9 cellular contexts compared by ENCODE assay signal in the genomic region with DNA sequence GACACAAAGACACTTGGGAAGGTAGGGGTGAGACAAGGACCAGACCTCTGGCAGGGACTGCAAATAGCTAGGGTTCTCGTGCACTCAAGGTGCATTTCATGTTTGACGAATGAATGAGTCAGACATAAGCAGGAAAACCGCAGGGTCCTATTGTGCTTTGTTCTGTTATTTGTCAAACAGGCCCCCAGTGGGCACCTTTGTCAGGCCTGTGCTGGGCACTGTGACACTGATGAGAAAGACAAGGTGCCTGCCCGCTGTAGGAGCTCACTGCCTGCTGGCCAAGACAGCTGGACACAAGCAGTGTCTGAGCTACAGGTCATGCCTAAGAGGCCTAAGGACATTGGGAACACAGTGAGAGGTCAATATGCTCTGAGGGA. TPM values are rescaled to one million over a fixed set of nuclear protein-coding genes. Genes with fewer than 3 reads are reported as not detected.
DNase-seq lines count a peak whose midpoint lies in the region; ATAC-seq and TF ChIP-seq lines count a peak whose summit lies in the region.
"Had no signal": no experiment of that assay in that cellular context is flagged by ENCODE, and none has a peak within 500 bp of the region (broad histone marks: within the 10 kb centered on the region; RNA-seq: fewer than 3 reads in every experiment).

No MANE protein-coding gene starts in this region.

- POLR2A ChIA-PET in OCI-LY7 (lab: Charles Lee), result no interaction called here

- H3K4me1 Mint-ChIP-seq in activated naive CD4-positive, alpha-beta T cell treated with anti-CD3 and anti-CD28 coated beads, Interleukin-2, amount 10 ng/mL, durations not matched to agents 7 days and 5 days, result peaks cover 40% of the 10 kb centered on the region
- H3K4me1 Mint-ChIP-seq in stimulated activated effector memory CD8-positive, alpha-beta T cell treated with anti-CD3 and anti-CD28 coated beads, Interleukin-12 subunit alpha, Interleukin-12 subunit beta, amount 100 ng/mL, for 72 hours, result peaks cover 25% of the 10 kb centered on the region
- H3K4me1 Mint-ChIP-seq in stimulated activated naive B cell treated with anti-CD40 and anti-IgM and Interleukin-4, amounts not matched to agents 10 μg/mL and 1 μg/mL and 100 μg/mL, for 72 hours, result peaks cover 0 to 11% of the 10 kb centered on the region in 2 donors

- no peaks in the 10 kb centered on the region for H3K9me2 ChIP-seq in OCI-LY7 (ENCODE audit: insufficient read depth, low read length)

- DNase-seq in activated gamma-delta T cell treated with Interleukin-2 at 50 U/mL for 16 hours, result peak; percentile 32
- DNase-seq in activated gamma-delta T cell (lab: John Stamatoyannopoulos, UW), result no peak
- no peak for DNase-seq in OCI-LY7 (ENCODE audit: low spot score)
- DNase-seq in activated naive CD4-positive, alpha-beta T cell treated with anti-CD3 and anti-CD28 coated beads, Interleukin-2, amount 10 ng/mL, durations not matched to agents 7 days and 5 days, result peak; percentile 41
- no peak for DNase-seq in stimulated activated effector memory CD8-positive, alpha-beta T cell treated with anti-CD3 and anti-CD28 coated beads, Interleukin-12 subunit alpha, Interleukin-12 subunit beta, amount 100 ng/mL, for 72 hours (ENCODE audit: low spot score in 2 of 2)
- DNase-seq in stimulated activated naive B cell treated with anti-CD40 and anti-IgM and Interleukin-4, amounts not matched to agents 10 μg/mL and 1 μg/mL and 100 μg/mL, for 72 hours, result no peak
- no peak for DNase-seq in epidermal melanocyte (ENCODE audit: insufficient read length, low spot score)
- DNase-seq in NCI-H774 (lab: John Stamatoyannopoulos, UW), result no peak
- DNase-seq: SHP77 treated with DMSO at 0.1 percent for 48 hours had no signal

- TF ChIP-seq CTCF in OCI-LY7 (conservative IDR thresholded peaks at IDR 0.05; ENCODE audit: low read length), result 0 out of 2 replicates have a peak, but pooled peaks have one; percentile 23

- no peak overlapping the region for H3K27ac ChIP-seq in OCI-LY7 (ENCODE audit: low read depth, low read length, poor library complexity, severe bottlenecking)

- no peaks in the 10 kb centered on the region for H3K79me2 ChIP-seq in OCI-LY7 (ENCODE audit: insufficient read depth, low read depth, low read length)

- BruUV-seq in OCI-LY7 (replicated peaks; lab: Mats Ljungman, UMichigan), result no TSS peak

- no peak overlapping the region for H3K4me2 ChIP-seq in OCI-LY7 (ENCODE audit: low read length)

- H3K9me3 Mint-ChIP-seq in activated naive CD4-positive, alpha-beta T cell treated with anti-CD3 and anti-CD28 coated beads, Interleukin-2, amount 10 ng/mL, durations not matched to agents 7 days and 5 days, result no peaks in the 10 kb centered on the region
- H3K9me3 Mint-ChIP-seq in stimulated activated effector memory CD8-positive, alpha-beta T cell treated with anti-CD3 and anti-CD28 coated beads, Interleukin-12 subunit alpha, Interleukin-12 subunit beta, amount 100 ng/mL, for 72 hours, result no peaks in the 10 kb centered on the region
- no peaks in the 10 kb centered on the region for H3K9me3 Mint-ChIP-seq in stimulated activated naive B cell treated with anti-CD40 and anti-IgM and Interleukin-4, amounts not matched to agents 10 μg/mL and 1 μg/mL and 100 μg/mL, for 72 hours

- H3K27ac Mint-ChIP-seq in activated naive CD4-positive, alpha-beta T cell treated with anti-CD3 and anti-CD28 coated beads, Interleukin-2, amount 10 ng/mL, durations not matched to agents 7 days and 5 days, result peak overlapping the region; percentile 4
- peak overlapping the region; percentile 70 for H3K27ac Mint-ChIP-seq in stimulated activated effector memory CD8-positive, alpha-beta T cell treated with anti-CD3 and anti-CD28 coated beads, Interleukin-12 subunit alpha, Interleukin-12 subunit beta, amount 100 ng/mL, for 72 hours
- H3K27ac Mint-ChIP-seq in stimulated activated naive B cell treated with anti-CD40 and anti-IgM and Interleukin-4, amounts not matched to agents 10 μg/mL and 1 μg/mL and 100 μg/mL, for 72 hours, result no peak overlapping the region

- peaks cover 2% of the 10 kb centered on the region for H3K36me3 Mint-ChIP-seq in activated naive CD4-positive, alpha-beta T cell treated with anti-CD3 and anti-CD28 coated beads, Interleukin-2, amount 10 ng/mL, durations not matched to agents 7 days and 5 days
- H3K36me3 Mint-ChIP-seq in stimulated activated effector memory CD8-positive, alpha-beta T cell treated with anti-CD3 and anti-CD28 coated beads, Interleukin-12 subunit alpha, Interleukin-12 subunit beta, amount 100 ng/mL, for 72 hours, result no peaks in the 10 kb centered on the region
- H3K36me3 Mint-ChIP-seq in stimulated activated naive B cell treated with anti-CD40 and anti-IgM and Interleukin-4, amounts not matched to agents 10 μg/mL and 1 μg/mL and 100 μg/mL, for 72 hours, result no peaks in the 10 kb centered on the region

- H4K20me1 ChIP-seq in OCI-LY7 (ENCODE audit: insufficient read depth, low read length), result no peaks in the 10 kb centered on the region

- intact Hi-C loops in OCI-LY7 (cut with micrococcal nuclease; ENCODE audit: unreplicated experiment), result no loop called here

- CTCF ChIA-PET in OCI-LY7 (lab: Charles Lee; ENCODE audit: unreplicated experiment), result no interaction called here
- CTCF ChIA-PET in activated naive CD4-positive, alpha-beta T cell treated with anti-CD3 and anti-CD28 coated beads, Interleukin-2, amount 10 ng/mL, durations not matched to agents 7 days and 5 days (lab: Charles Lee), result interaction anchor here (0.9 to 2.3 kb wide), 13 partner anchors 8 to 279 kb away, joined by 3 to 13 read pairs (median 4); a partner anchor contains a TSS

- peaks cover 3% of the 10 kb centered on the region for H3K4me1 ChIP-seq in OCI-LY7 (ENCODE audit: insufficient read depth, low read length, poor library complexity, severe bottlenecking)

- H3K9me3 ChIP-seq in OCI-LY7 (ENCODE audit: low read length), result no peaks in the 10 kb centered on the region

- H3K4me3 ChIP-seq in OCI-LY7 (ENCODE audit: low read depth, low read length, poor library complexity, severe bottlenecking), result no peak overlapping the region

- peaks cover 14% of the 10 kb centered on the region for H3K27me3 Mint-ChIP-seq in activated naive CD4-positive, alpha-beta T cell treated with anti-CD3 and anti-CD28 coated beads, Interleukin-2, amount 10 ng/mL, durations not matched to agents 7 days and 5 days
- H3K27me3 Mint-ChIP-seq in stimulated activated naive B cell treated with anti-CD40 and anti-IgM and Interleukin-4, amounts not matched to agents 10 μg/mL and 1 μg/mL and 100 μg/mL, for 72 hours, result peaks cover 26 to 28% of the 10 kb centered on the region in 2 donors

- no peaks in the 10 kb centered on the region for H3K36me3 ChIP-seq in OCI-LY7 (ENCODE audit: insufficient read depth, low read length)

- ATAC-seq in stimulated activated effector memory CD8-positive, alpha-beta T cell treated with anti-CD3 and anti-CD28 coated beads, Interleukin-12 subunit alpha, Interleukin-12 subunit beta, amount 100 ng/mL, for 72 hours, result peak; percentile 46
- no peak for ATAC-seq in stimulated activated naive B cell treated with anti-CD40 and anti-IgM and Interleukin-4, amounts not matched to agents 10 μg/mL and 1 μg/mL and 100 μg/mL, for 72 hours (replicated peaks)

- H3K4me3 Mint-ChIP-seq in activated naive CD4-positive, alpha-beta T cell treated with anti-CD3 and anti-CD28 coated beads, Interleukin-2, amount 10 ng/mL, durations not matched to agents 7 days and 5 days, result peak overlapping the region; percentile 47
- H3K4me3 Mint-ChIP-seq in stimulated activated effector memory CD8-positive, alpha-beta T cell treated with anti-CD3 and anti-CD28 coated beads, Interleukin-12 subunit alpha, Interleukin-12 subunit beta, amount 100 ng/mL, for 72 hours, result peak overlapping the region; percentile 61
- peak overlapping the region in 1 of 2 donors; percentile 30 for H3K4me3 Mint-ChIP-seq in stimulated activated naive B cell treated with anti-CD40 and anti-IgM and Interleukin-4, amounts not matched to agents 10 μg/mL and 1 μg/mL and 100 μg/mL, for 72 hours

- H2AFZ ChIP-seq in OCI-LY7 (ENCODE audit: low read length), result no peak overlapping the region

RNA-seq across cellular contexts. Expression of a gene that starts 2.3 kb away (rescaled TPM):
- 0.28 and 0.44 TPM in 2 replicates for total RNA-seq in OCI-LY7 (2014; rRNA removed; shearing (Covaris generic))
- total RNA-seq in OCI-LY7 (2022), result 0.48 and 0.84 TPM in 2 replicates

RNA-seq across cellular contexts. Expression of a gene that starts 31.3 kb away (rescaled TPM):
- not detected in 2 replicates for total RNA-seq in OCI-LY7 (2014; rRNA removed; shearing (Covaris generic))
- not detected in 2 replicates for total RNA-seq in OCI-LY7 (2022)

RNA-seq across cellular contexts. Expression of a gene that starts 52.1 kb away (rescaled TPM):
- total RNA-seq in OCI-LY7 (2014; rRNA removed; shearing (Covaris generic)), result 15.0 and 21.7 TPM in 2 replicates
- 16.1 and 23.6 TPM in 2 replicates for total RNA-seq in OCI-LY7 (2022)

RNA-seq across cellular contexts. Expression of a gene that starts 52.6 kb away (rescaled TPM):
- total RNA-seq in OCI-LY7 (2014; rRNA removed; shearing (Covaris generic)), result 81.5 and 91.5 TPM in 2 replicates
- 143 and 172 TPM in 2 replicates for total RNA-seq in OCI-LY7 (2022)

RNA-seq across cellular contexts. Expression of a gene that starts 52.7 kb away (rescaled TPM):
- 40.0 and 49.0 TPM in 2 replicates for total RNA-seq in OCI-LY7 (2014; rRNA removed; shearing (Covaris generic))
- total RNA-seq in OCI-LY7 (2022), result 61.5 and 63.4 TPM in 2 replicates

Comparison
In these comparisons a context has a peak if more than half of its experiments do, and no peak if none do; other contexts are left out.
1. DNase-seq: peak in activated gamma-delta T cell treated with Interleukin-2 at 50 U/mL for 16 hours (single experiment) and activated naive CD4-positive, alpha-beta T cell treated with anti-CD3 and anti-CD28 coated beads, Interleukin-2, amount 10 ng/mL, durations not matched to agents 7 days and 5 days (single experiment); none in activated gamma-delta T cell (single experiment), OCI-LY7 (single experiment), stimulated activated effector memory CD8-positive, alpha-beta T cell treated with anti-CD3 and anti-CD28 coated beads, Interleukin-12 subunit alpha, Interleukin-12 subunit beta, amount 100 ng/mL, for 72 hours (0 of 2), stimulated activated naive B cell treated with anti-CD40 and anti-IgM and Interleukin-4, amounts not matched to agents 10 μg/mL and 1 μg/mL and 100 μg/mL, for 72 hours (single experiment), epidermal melanocyte (single experiment) and NCI-H774 (single experiment).